In the genomic region with DNA sequence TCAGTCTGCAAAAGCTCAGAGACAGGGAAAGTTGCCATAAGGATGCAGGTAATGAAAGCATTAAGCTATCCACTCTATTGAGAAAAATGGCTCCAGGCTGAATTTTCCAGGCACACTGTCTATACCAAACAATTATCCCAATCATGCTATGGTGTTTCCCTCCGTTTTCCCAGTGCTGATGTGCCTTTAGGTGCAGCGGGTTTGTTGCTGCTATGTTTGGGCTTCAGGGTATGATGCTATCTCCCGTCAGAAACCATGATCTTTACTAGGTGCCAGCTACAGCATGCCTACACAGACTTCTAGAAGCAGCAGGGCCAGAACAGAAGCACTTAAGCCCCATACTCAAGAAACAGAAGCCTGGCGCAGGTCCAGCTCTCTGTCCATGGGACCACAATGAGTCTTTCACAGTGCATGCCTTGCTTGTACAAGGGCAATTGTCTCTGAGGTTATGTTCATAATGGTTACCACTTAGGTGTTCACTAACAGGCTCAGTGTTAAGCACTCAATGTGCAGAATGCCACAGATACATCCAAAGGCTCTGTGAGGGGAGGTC, we compare ENCODE assay signal across 11 cellular contexts.
"Had no signal": no experiment of that assay in that cellular context is flagged by ENCODE, and none has a peak within 500 bp of the region (broad histone marks: within the 10 kb centered on the region; RNA-seq: fewer than 3 reads in every experiment).

No MANE protein-coding gene starts in this region.

- H3K4me3 ChIP-seq: body of pancreas, coronary artery, suprapubic skin had no signal

- H3K9me3 ChIP-seq: body of pancreas, suprapubic skin had no signal

- H3K27me3 ChIP-seq: body of pancreas, suprapubic skin had no signal

- DNase-seq: activated CD4-positive, alpha-beta T cell treated with anti-CD3 and anti-CD28 coated beads, Interleukin-2, amount 50 U/mL, for 1 hour; activated effector memory CD4-positive, alpha-beta T cell treated with Interleukin-2 at 50 U/mL for 16 hours; activated T-cell treated with anti-CD3 and anti-CD28 coated beads, Interleukin-2, amount 50 U/mL, for 24 hours; body of pancreas; central memory CD4-positive, alpha-beta T cell; effector memory CD4-positive, alpha-beta T cell; kidney; stimulated activated CD4-positive, alpha-beta T cell treated with anti-CD3 and anti-CD28 coated beads, Interleukin-12 subunit alpha, Interleukin-12 subunit beta, amount 100 ng/mL, for 4 hours; stimulated activated naive CD4-positive, alpha-beta T cell treated with Interleukin-2 at 50 U/mL for 16 hours had no signal

- H3K27ac ChIP-seq: body of pancreas, coronary artery, suprapubic skin had no signal

- H3K4me1 ChIP-seq: body of pancreas had no signal

- H3K36me3 ChIP-seq: suprapubic skin had no signal
